ENCODE assay signal across 33 cellular contexts in the genomic region with DNA sequence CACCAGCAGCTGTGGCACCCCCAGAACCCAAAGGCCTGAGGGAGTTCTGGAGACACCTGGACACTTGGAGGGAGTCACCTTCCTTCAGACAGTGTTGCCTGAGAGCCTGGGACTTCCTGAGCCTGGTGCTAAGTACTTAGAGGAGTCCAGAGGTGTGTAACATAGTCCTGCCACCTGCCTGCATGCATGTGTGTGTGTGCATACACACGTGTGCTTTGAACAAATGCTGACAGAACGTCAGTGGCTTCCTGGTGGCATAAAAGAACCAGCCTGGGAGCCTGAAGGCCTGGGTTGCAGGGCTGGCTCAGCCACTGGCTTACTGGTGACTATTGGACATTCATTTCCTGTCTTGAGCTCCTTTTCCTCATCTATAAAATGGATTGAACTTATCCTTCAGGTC. TPM values are rescaled to one million over a fixed set of nuclear protein-coding genes. Genes with fewer than 3 reads are reported as not detected.
"Had no signal": no experiment of that assay in that cellular context is flagged by ENCODE, and none has a peak within 500 bp of the region (broad histone marks: within the 10 kb centered on the region; RNA-seq: fewer than 3 reads in every experiment).

No MANE protein-coding gene starts in this region.

- H3K27ac Mint-ChIP-seq: mesothelial cell of epicardium; naive thymus-derived CD4-positive, alpha-beta T cell; nephron progenitor cell; stimulated activated naive B cell treated with anti-CD40 and anti-IgM and Interleukin-4, amounts not matched to agents 10 μg/mL and 1 μg/mL and 100 μg/mL, for 72 hours; stimulated activated naive CD8-positive, alpha-beta T cell treated with anti-CD3 and anti-CD28 coated beads, Interleukin-15, Interleukin-2, amounts not matched to agents 100 ng/mL and 50 ng/mL, for 24 hours had no signal

- FAIRE-seq: endothelial cell of umbilical vein, islet of Langerhans, urothelium cell line had no signal

- H3K9me3 ChIP-seq: esophagus squamous epithelium, heart right ventricle, left lung, ovary, psoas muscle, thoracic aorta, tibial nerve, upper lobe of left lung had no signal

- ATAC-seq: heart right ventricle; left cardiac atrium; left lung; naive thymus-derived CD4-positive, alpha-beta T cell; psoas muscle; right cardiac atrium had no signal

- H3K9me3 Mint-ChIP-seq: mesothelial cell of epicardium; naive thymus-derived CD4-positive, alpha-beta T cell; nephron progenitor cell; stimulated activated naive B cell treated with anti-CD40 and anti-IgM and Interleukin-4, amounts not matched to agents 10 μg/mL and 1 μg/mL and 100 μg/mL, for 72 hours; stimulated activated naive CD8-positive, alpha-beta T cell treated with anti-CD3 and anti-CD28 coated beads, Interleukin-15, Interleukin-2, amounts not matched to agents 100 ng/mL and 50 ng/mL, for 24 hours had no signal

- H3K36me3 Mint-ChIP-seq: mesothelial cell of epicardium; naive thymus-derived CD4-positive, alpha-beta T cell; stimulated activated naive B cell treated with anti-CD40 and anti-IgM and Interleukin-4, amounts not matched to agents 10 μg/mL and 1 μg/mL and 100 μg/mL, for 72 hours had no signal

- H3K27me3 ChIP-seq: ovary, tibial nerve, upper lobe of left lung had no signal

- H3K4me3 Mint-ChIP-seq: mesothelial cell of epicardium; nephron progenitor cell; stimulated activated naive B cell treated with anti-CD40 and anti-IgM and Interleukin-4, amounts not matched to agents 10 μg/mL and 1 μg/mL and 100 μg/mL, for 72 hours; stimulated activated naive CD8-positive, alpha-beta T cell treated with anti-CD3 and anti-CD28 coated beads, Interleukin-15, Interleukin-2, amounts not matched to agents 100 ng/mL and 50 ng/mL, for 24 hours had no signal

- H3K27ac ChIP-seq: coronary artery, esophagus squamous epithelium, heart right ventricle, left lung, ovary, psoas muscle, skin epidermis, thoracic aorta, tibial nerve, upper lobe of left lung had no signal

- H3K4me1 ChIP-seq: esophagus squamous epithelium, heart right ventricle, left lung, psoas muscle, tibial nerve, upper lobe of left lung had no signal

- H3K4me3 ChIP-seq: coronary artery, esophagus squamous epithelium, heart right ventricle, left lung, ovary, psoas muscle, skin epidermis, thoracic aorta, tibial nerve, upper lobe of left lung had no signal

- H3K4me1 Mint-ChIP-seq: mesothelial cell of epicardium; stimulated activated naive B cell treated with anti-CD40 and anti-IgM and Interleukin-4, amounts not matched to agents 10 μg/mL and 1 μg/mL and 100 μg/mL, for 72 hours had no signal

- H3K36me3 ChIP-seq: esophagus squamous epithelium, heart right ventricle, left lung, ovary, thoracic aorta, tibial nerve, upper lobe of left lung had no signal

- DNase-seq: dermis blood vessel endothelial cell; effector memory CD4-positive, alpha-beta T cell; esophagus squamous epithelium; foreskin melanocyte; glutamatergic neuron; heart right ventricle; hippocampal formation; left cardiac atrium; left lung; mesenchymal stem cell; naive thymus-derived CD4-positive, alpha-beta T cell; nephron progenitor cell; occipital lobe; ovary; psoas muscle; right cardiac atrium; stimulated activated CD4-positive, alpha-beta T cell treated with anti-CD3 and anti-CD28 coated beads, Interleukin-15, amount 100 ng/mL, for 24 hours; stimulated activated CD4-positive, alpha-beta T cell treated with anti-CD3 and anti-CD28 coated beads, Interleukin-2, amount 100 ng/mL, for 48 hours; stimulated activated naive B cell treated with anti-CD40 and anti-IgM and Interleukin-4, amounts not matched to agents 10 μg/mL and 1 μg/mL and 100 μg/mL, for 72 hours; upper lobe of left lung had no signal

RNA-seq across cellular contexts. Expression of a gene that starts 3.2 kb away (rescaled TPM):
- total RNA-seq: dermis blood vessel endothelial cell; endothelial cell of umbilical vein; epithelial cell of proximal tubule; esophagus squamous epithelium; kidney epithelial cell; left cardiac atrium; left lung; lung microvascular endothelial cell; mesothelial cell of epicardium; naive thymus-derived CD4-positive, alpha-beta T cell; occipital lobe; right cardiac atrium; thoracic aorta; tibial nerve had no signal
- polyA plus RNA-seq: endothelial cell of umbilical vein; naive thymus-derived CD4-positive, alpha-beta T cell had no signal

RNA-seq across cellular contexts. Expression of a gene that starts 15.2 kb away (rescaled TPM):
- total RNA-seq: endothelial cell of umbilical vein; epithelial cell of proximal tubule; kidney epithelial cell; mesothelial cell of epicardium; naive thymus-derived CD4-positive, alpha-beta T cell; occipital lobe; renal cortical epithelial cell; tibial nerve had no signal
- polyA plus RNA-seq: endothelial cell of umbilical vein; naive thymus-derived CD4-positive, alpha-beta T cell had no signal

RNA-seq across cellular contexts. Expression of a gene that starts 44.8 kb away (rescaled TPM):
- total RNA-seq: epithelial cell of proximal tubule, occipital lobe, psoas muscle, right cardiac atrium, tibial nerve had no signal
